ENCODE assay signal across 8 cellular contexts in the genomic region with DNA sequence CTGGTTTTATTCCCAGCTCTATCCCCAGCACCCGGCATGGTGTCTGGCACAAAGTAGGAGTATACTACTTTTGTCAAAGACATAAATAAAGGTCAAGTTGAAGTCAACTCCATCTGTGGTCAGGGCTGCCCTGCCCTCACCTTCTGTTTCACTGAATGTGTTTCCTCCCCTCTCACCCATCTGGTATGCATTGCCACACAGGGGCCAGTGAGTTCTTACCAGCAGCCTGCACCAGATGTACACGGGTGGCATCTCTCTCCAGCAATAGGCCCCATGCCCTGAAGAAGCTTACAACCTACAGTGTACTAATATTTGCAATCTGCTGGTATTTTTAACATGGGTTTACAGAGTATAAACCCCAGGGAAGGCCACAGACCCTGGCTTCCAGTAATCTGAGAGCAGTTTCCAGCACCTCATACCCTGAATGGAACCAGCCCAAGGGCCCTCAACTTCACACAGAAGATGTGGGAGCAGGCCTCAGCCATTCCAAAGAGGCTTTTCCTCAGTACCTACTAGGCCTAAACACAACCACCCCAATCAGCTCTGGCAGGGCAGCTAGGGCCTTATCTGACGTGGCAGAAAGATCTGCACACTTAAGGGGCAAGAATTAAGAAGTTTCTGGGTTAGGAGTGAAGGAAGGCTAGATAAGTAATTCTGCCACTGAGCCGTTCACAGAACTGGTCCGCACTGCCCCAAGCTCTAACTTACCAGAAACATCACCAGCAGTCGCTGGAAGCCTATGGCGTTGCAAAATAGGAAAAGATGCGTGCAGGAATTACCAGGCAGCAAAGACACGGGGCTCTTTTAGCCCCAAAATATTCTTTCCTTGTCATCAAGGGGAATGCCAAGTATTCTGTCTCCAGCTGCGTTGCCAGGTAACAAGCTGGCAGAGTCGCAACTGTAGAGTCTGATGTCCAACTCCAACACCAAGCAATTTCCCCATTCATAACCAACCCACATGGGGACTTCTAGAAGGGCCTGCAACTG. TPM values are rescaled to one million over a fixed set of nuclear protein-coding genes. Genes with fewer than 3 reads are reported as not detected.
DNase-seq lines count a peak whose midpoint lies in the region; ATAC-seq and TF ChIP-seq lines count a peak whose summit lies in the region.

No MANE protein-coding gene starts in this region.

- no peak overlapping the region for H2AK5ac ChIP-seq in neuronal stem cell (ENCODE audit: low read depth, low read length)

- peaks cover 54% of the 10 kb centered on the region for H4K20me1 ChIP-seq in smooth muscle cell (ENCODE audit: low read depth)

- H3K4me2 ChIP-seq in smooth muscle cell (peak overlapping the region; percentile 99), neuronal stem cell (ENCODE audit: insufficient read depth, low read length, poor library complexity, severe bottlenecking) (no peak overlapping the region)

- H3K9me3 Mint-ChIP-seq in CD4-positive, alpha-beta T cell: no peaks in the 10 kb centered on the region

- CTCF ChIA-PET in CD4-positive, alpha-beta T cell (lab: Charles Lee): interaction anchor here (0.9 to 1.4 kb wide), 2 partner anchors 13 to 14 kb away, joined by 4 to 5 read pairs; no protein-coding TSS in a partner anchor
- CTCF ChIA-PET in HEK293 (lab: Yijun Ruan, JAX): interaction anchor here (0.6 to 2.3 kb wide), 4 partner anchors 11 to 224 kb away, joined by 3 to 23 read pairs (median 6); no protein-coding TSS in a partner anchor

- H3K27ac ChIP-seq in CD4-positive, alpha-beta T cell (ENCODE audit: low read depth, low read length): peak overlapping the region; percentile 86
- H3K27ac ChIP-seq in HEK293 (ENCODE audit: extremely low read depth, low read depth, low read length): no peak overlapping the region
- H3K27ac ChIP-seq in right cardiac atrium (ENCODE audit: low read length): peak overlapping the region; percentile 85
- H3K27ac ChIP-seq in smooth muscle cell (ENCODE audit: low read depth): peak overlapping the region; percentile 72
- no peak overlapping the region for H3K27ac ChIP-seq in neuronal stem cell (replicated peaks; ENCODE audit: low read length)

- H3K4me1 ChIP-seq in HEK293 (ENCODE audit: control insufficient read depth, insufficient read depth, low read length) (peaks cover 8% of the 10 kb centered on the region), right cardiac atrium (ENCODE audit: control insufficient read depth, insufficient read depth, low read length) (peaks cover 15% of the 10 kb centered on the region), smooth muscle cell (ENCODE audit: low read depth) (peaks cover 13% of the 10 kb centered on the region), neuronal stem cell (ENCODE audit: control insufficient read depth in 2 of 2, insufficient read depth in 1 of 2, low read depth in 1 of 2, low read length in 2 of 2) (peaks cover 12 to 16% of the 10 kb centered on the region in 2 donors)

- H3K27ac Mint-ChIP-seq in CD4-positive, alpha-beta T cell: peak overlapping the region; percentile 87

- H3K36me3 ChIP-seq in HEK293 (ENCODE audit: control insufficient read depth in 2 of 2, insufficient read depth in 1 of 2, low read length in 2 of 2): no peaks in the 10 kb centered on the region
- no peaks in the 10 kb centered on the region for H3K36me3 ChIP-seq in smooth muscle cell (ENCODE audit: low read depth)
- H3K36me3 ChIP-seq in neuronal stem cell (replicated peaks in 1 of 2; ENCODE audit: control insufficient read depth in 2 of 2, insufficient read depth in 2 of 2, low read length in 2 of 2): peaks cover 4 to 8% of the 10 kb centered on the region in 2 donors

- no peak overlapping the region for H3K4me3 ChIP-seq in HEK293 (ENCODE audit: low read depth, low read length)
- no peak overlapping the region for H3K4me3 ChIP-seq in right cardiac atrium (ENCODE audit: low read length)
- H3K4me3 ChIP-seq in smooth muscle cell: peak overlapping the region; percentile 97
- peak overlapping the region in 1 of 2 donors; percentile 79 for H3K4me3 ChIP-seq in neuronal stem cell (ENCODE audit: low read length in 2 of 2)

- no peak overlapping the region for H3K23ac ChIP-seq in neuronal stem cell (ENCODE audit: low read depth, low read length, poor library complexity)

- no peak for DNase-seq in CD4-positive, alpha-beta T cell
- peak; percentile 66 for DNase-seq in activated effector memory CD4-positive, alpha-beta T cell treated with anti-CD3 and anti-CD28 coated beads, Interleukin-2, amount 50 U/mL, for 16 hours
- DNase-seq in right cardiac atrium (peak; percentile 63 to 82 (median 73)), smooth muscle cell (lab: John Stamatoyannopoulos, UW; ENCODE audit: unreplicated experiment) (no peak), T1000 (lab: John Stamatoyannopoulos, UW) (no peak), NCI-H2227 (lab: John Stamatoyannopoulos, UW; ENCODE audit: unreplicated experiment) (no peak), neuronal stem cell (ENCODE audit: low spot score) (no peak)

- no peak overlapping the region for H4K91ac ChIP-seq in neuronal stem cell (ENCODE audit: low read depth, low read length, poor library complexity)

- intact Hi-C loops in CD4-positive, alpha-beta T cell (cut with DNase I, micrococcal nuclease): loop anchor here in 1 of 2 experiments (5.0 to 10.0 kb wide), 2 partner anchors 132 to 615 kb away; a partner anchor contains a TSS
- intact Hi-C loops in right cardiac atrium (cut with DNase I): no loop called here

- H3K18ac ChIP-seq in neuronal stem cell (ENCODE audit: low read length): no peak overlapping the region

- no peak overlapping the region for H4K8ac ChIP-seq in neuronal stem cell (ENCODE audit: low read depth, low read length)

- H2BK5ac ChIP-seq in neuronal stem cell (ENCODE audit: low read length): no peak overlapping the region

- H3K36me3 Mint-ChIP-seq in CD4-positive, alpha-beta T cell (ENCODE audit: low read depth): peaks cover 4% of the 10 kb centered on the region

- H2BK120ac ChIP-seq in neuronal stem cell (ENCODE audit: low read depth, low read length): no peak overlapping the region

- no peak overlapping the region for H3K4ac ChIP-seq in neuronal stem cell (ENCODE audit: low read length)

- no peak overlapping the region for H2AFZ ChIP-seq in smooth muscle cell (ENCODE audit: low read depth)
- H2AFZ ChIP-seq in neuronal stem cell (ENCODE audit: low read length): no peak overlapping the region

- TF ChIP-seq CTCF in CD4-positive, alpha-beta T cell (IDR thresholded peaks at IDR 0.05): no peak
- TF ChIP-seq CTCF in HEK293 (tag by site-specific recombination; IDR thresholded peaks at IDR 0.05) (no peak), smooth muscle cell (IDR thresholded peaks at IDR 0.05; ENCODE audit: borderline replicate concordance, insufficient read depth, poor library complexity, severe bottlenecking) (no peak)

- no peaks in the 10 kb centered on the region for H3K27me3 ChIP-seq in CD4-positive, alpha-beta T cell (ENCODE audit: control insufficient read depth, insufficient read depth, low read length)
- H3K27me3 ChIP-seq in right cardiac atrium (ENCODE audit: control insufficient read depth, insufficient read depth): no peaks in the 10 kb centered on the region
- H3K27me3 ChIP-seq in smooth muscle cell (ENCODE audit: low read depth): no peaks in the 10 kb centered on the region
- H3K27me3 ChIP-seq in neuronal stem cell (ENCODE audit: control insufficient read depth in 3 of 3, insufficient read depth in 3 of 3, low read depth in 1 of 3, low read length in 3 of 3): peaks cover 0 to 15% (median 4%) of the 10 kb centered on the region in 3 experiments

- no peak for ATAC-seq in CD4-positive, alpha-beta T cell (ENCODE audit: poor library complexity)
- ATAC-seq in right cardiac atrium: no peak

- H2BK15ac ChIP-seq in neuronal stem cell (ENCODE audit: low read length): no peak overlapping the region

- H2BK12ac ChIP-seq in neuronal stem cell (ENCODE audit: low read length): no peak overlapping the region

- peaks cover 11% of the 10 kb centered on the region for H3F3A ChIP-seq in smooth muscle cell (ENCODE audit: low read depth)

- H3K4me3 Mint-ChIP-seq in CD4-positive, alpha-beta T cell: peak overlapping the region; percentile 74

- WGBS in right cardiac atrium: 46% methylated on average over 11 of the region's 11 CpGs
- 76% methylated on average over 11 of the region's 11 CpGs for WGBS in smooth muscle cell (ENCODE audit: low lambda C conversion rate)
- WGBS in neuronal stem cell (ENCODE audit: extremely low coverage in 2 of 2, insufficient read length in 2 of 2, insufficient replicate concordance in 1 of 2), 2 donors: no CpG with 5 or more reads among the region's 11 CpGs

- H3K9ac ChIP-seq in smooth muscle cell (ENCODE audit: low read depth) (no peak overlapping the region), neuronal stem cell (ENCODE audit: low read depth, low read length, poor library complexity) (no peak overlapping the region)

- POLR2A ChIA-PET in CD4-positive, alpha-beta T cell (lab: Charles Lee): interaction anchor here (0.6 to 2.3 kb wide), 8 partner anchors 16 to 206 kb away, joined by 3 to 12 read pairs (median 3); a partner anchor contains a TSS
- POLR2A ChIA-PET in HEK293 (lab: Yijun Ruan, JAX): interaction anchor here (1.1 kb wide), 1 partner anchor 9 kb away, joined by 3 read pairs; no protein-coding TSS in a partner anchor

- H3K14ac ChIP-seq in neuronal stem cell (ENCODE audit: low read length): no peak overlapping the region

- H3K79me1 ChIP-seq in neuronal stem cell (ENCODE audit: low read depth, low read length): peaks cover 14% of the 10 kb centered on the region

- H3K27me3 Mint-ChIP-seq in CD4-positive, alpha-beta T cell: no peaks in the 10 kb centered on the region

- peaks cover 76% of the 10 kb centered on the region for H3K4me1 Mint-ChIP-seq in CD4-positive, alpha-beta T cell (ENCODE audit: low read depth)

- no peaks in the 10 kb centered on the region for H3K9me3 ChIP-seq in CD4-positive, alpha-beta T cell (ENCODE audit: control insufficient read depth, low read length)
- H3K9me3 ChIP-seq in HEK293 (ENCODE audit: control insufficient read depth, insufficient read depth, low read depth, low read length) (no peaks in the 10 kb centered on the region), right cardiac atrium (ENCODE audit: control insufficient read depth, low read length) (no peaks in the 10 kb centered on the region), smooth muscle cell (replicated peaks; ENCODE audit: low read depth) (no peaks in the 10 kb centered on the region), neuronal stem cell (replicated peaks in 1 of 2; ENCODE audit: control insufficient read depth in 2 of 2, insufficient read depth in 1 of 2, low read depth in 1 of 2, low read length in 2 of 2) (no peaks in the 10 kb centered on the region)

- H3K79me2 ChIP-seq in smooth muscle cell (ENCODE audit: low read depth): peaks cover 58% of the 10 kb centered on the region

TF ChIP-seq in HEK293, 187 proteins besides CTCF, POLR2A, EP300 and RAD21 (continues in another document):
- 0 out of 2 replicates have a peak, but pooled peaks have one; percentile 37 for TF ChIP-seq ZNF600 (tag by site-specific recombination; IDR thresholded peaks at IDR 0.05)

RNA-seq across cellular contexts. Expression of a gene that starts 2.1 kb away (rescaled TPM):
- total RNA-seq in CD4-positive, alpha-beta T cell: 10 to 100 TPM; 38.0 to 38.2 TPM
- total RNA-seq in right cardiac atrium (100 to 1,000 TPM; 203 to 246 (median 221) TPM), smooth muscle cell (67.9 and 82.9 TPM in 2 replicates)
- polyA plus RNA-seq in right cardiac atrium (275 TPM), smooth muscle cell (265 and 278 TPM in 2 replicates)
- 111 TPM for polyA plus RNA-seq in neuronal stem cell (2013, experiment 1 of 2)
- 110 TPM for polyA plus RNA-seq in neuronal stem cell (2013, experiment 2 of 2)

Comparison
In these comparisons a context has a peak if more than half of its experiments do, and no peak if none do; other contexts are left out.
1. DNase-seq: peak in activated effector memory CD4-positive, alpha-beta T cell treated with anti-CD3 and anti-CD28 coated beads, Interleukin-2, amount 50 U/mL, for 16 hours (single experiment) and right cardiac atrium (3 of 3); none in CD4-positive, alpha-beta T cell (0 of 10), smooth muscle cell (single experiment), T1000 (single experiment), NCI-H2227 (single experiment) and neuronal stem cell (single experiment).
2. H3K27ac ChIP-seq: peak in CD4-positive, alpha-beta T cell (single experiment), right cardiac atrium (single experiment) and smooth muscle cell (single experiment); none in HEK293 (single experiment) and neuronal stem cell (single experiment).